1 cellular context compared by ENCODE assay signal in genomic region chr3:138493804-138494606, GRCh38.
TF ChIP-seq lines count a peak whose summit lies in the region.

No MANE protein-coding gene starts in this region.

TF ChIP-seq in endothelial cell of umbilical vein, 7 proteins besides CTCF, POLR2A, EP300 and RAD21:
- TF ChIP-seq EZH2 (IDR thresholded peaks at IDR 0.05; ENCODE audit: borderline replicate concordance, low read depth, low read length, severe bottlenecking): no peak
- no peak for TF ChIP-seq GATA2 (IDR thresholded peaks at IDR 0.05; ENCODE audit: insufficient read depth, insufficient read length, low read depth, low read length)
- TF ChIP-seq MAX (IDR thresholded peaks at IDR 0.05; ENCODE audit: insufficient read depth, insufficient read length): no peak
- TF ChIP-seq POLR2AphosphoS5 (IDR thresholded peaks at IDR 0.05; ENCODE audit: insufficient read depth, low read depth, low read length): no peak
- no peak for TF ChIP-seq MYC (IDR thresholded peaks at IDR 0.05; ENCODE audit: low read depth, low read length)
- no peak for TF ChIP-seq FOS (IDR thresholded peaks at IDR 0.05; ENCODE audit: borderline replicate concordance, insufficient read depth, low read length)
- TF ChIP-seq JUN (IDR thresholded peaks at IDR 0.05; ENCODE audit: borderline replicate concordance, insufficient read depth, insufficient read length, low read depth): no peak
